Comparison of ENCODE assay signal across 9 cellular contexts in genomic region chr15:88476635-88477038, GRCh38.
DNase-seq lines count a peak whose midpoint lies in the region; ATAC-seq and TF ChIP-seq lines count a peak whose summit lies in the region.
"Had no signal": no experiment of that assay in that cellular context is flagged by ENCODE, and none has a peak within 500 bp of the region (broad histone marks: within the 10 kb centered on the region; RNA-seq: fewer than 3 reads in every experiment).

No MANE protein-coding gene starts in this region.

- no peaks in the 10 kb centered on the region for H3K27me3 Mint-ChIP-seq in effector memory CD8-positive, alpha-beta T cell

- peaks cover 22% of the 10 kb centered on the region for H3K36me3 Mint-ChIP-seq in effector memory CD8-positive, alpha-beta T cell (ENCODE audit: insufficient read depth)

- peak; percentile 21 for DNase-seq in COLO668 (lab: John Stamatoyannopoulos, UW; ENCODE audit: unreplicated experiment)
- peak; percentile 76 for DNase-seq in NCI-H2196 treated with DMSO at 0.1 percent for 48 hours (lab: John Stamatoyannopoulos, UW; ENCODE audit: unreplicated experiment)
- peak in 39 of 58 donors; percentile 10 to 77 (median 36) for DNase-seq in anterior cingulate cortex (lab: John Stamatoyannopoulos, UW)
- DNase-seq in hypothalamus (lab: John Stamatoyannopoulos, UW), result peak in 31 of 51 donors; percentile 7 to 62 (median 27)
- peak in 36 of 49 donors; percentile 5 to 72 (median 32) for DNase-seq in substantia nigra (lab: John Stamatoyannopoulos, UW)
- no peak for DNase-seq in coronary artery (ENCODE audit: low spot score)
- DNase-seq in effector memory CD8-positive, alpha-beta T cell, result no peak

- H3K4me3 Mint-ChIP-seq in effector memory CD8-positive, alpha-beta T cell, result no peak overlapping the region

- H3K27ac Mint-ChIP-seq in effector memory CD8-positive, alpha-beta T cell, result no peak overlapping the region

- ATAC-seq in GM19438 (IDR thresholded peaks at IDR 0.05; ENCODE audit: low read depth, unreplicated experiment), result peak; percentile 56
- no peak for ATAC-seq in effector memory CD8-positive, alpha-beta T cell (replicated peaks)

- H3K9me3 Mint-ChIP-seq in effector memory CD8-positive, alpha-beta T cell, result no peaks in the 10 kb centered on the region

- no peak overlapping the region for H3K4me3 ChIP-seq in coronary artery
- H3K4me3 ChIP-seq: SK-N-MC had no signal

- peak overlapping the region; percentile 50 for H3K27ac ChIP-seq in substantia nigra (ENCODE audit: low read depth, low read length, poor library complexity, severe bottlenecking)
- peak overlapping the region in 1 of 2 donors; percentile 57 for H3K27ac ChIP-seq in coronary artery
- H3K27ac ChIP-seq: SK-N-MC had no signal

- TF ChIP-seq CTCF in coronary artery (IDR thresholded peaks at IDR 0.05), result no peak

- H3K4me1 Mint-ChIP-seq in effector memory CD8-positive, alpha-beta T cell (ENCODE audit: low read depth in 2 of 2), result peaks cover 0 to 7% of the 10 kb centered on the region in 2 donors

Comparison
In these comparisons a context has a peak if more than half of its experiments do, and no peak if none do; other contexts are left out.
1. DNase-seq: peak in COLO668 (single experiment), NCI-H2196 treated with DMSO at 0.1 percent for 48 hours (single experiment), anterior cingulate cortex (39 of 58), hypothalamus (31 of 51) and substantia nigra (36 of 49); none in coronary artery (single experiment) and effector memory CD8-positive, alpha-beta T cell (0 of 3).